Comparison of ENCODE assay signal across 20 cellular contexts in the genomic region with DNA sequence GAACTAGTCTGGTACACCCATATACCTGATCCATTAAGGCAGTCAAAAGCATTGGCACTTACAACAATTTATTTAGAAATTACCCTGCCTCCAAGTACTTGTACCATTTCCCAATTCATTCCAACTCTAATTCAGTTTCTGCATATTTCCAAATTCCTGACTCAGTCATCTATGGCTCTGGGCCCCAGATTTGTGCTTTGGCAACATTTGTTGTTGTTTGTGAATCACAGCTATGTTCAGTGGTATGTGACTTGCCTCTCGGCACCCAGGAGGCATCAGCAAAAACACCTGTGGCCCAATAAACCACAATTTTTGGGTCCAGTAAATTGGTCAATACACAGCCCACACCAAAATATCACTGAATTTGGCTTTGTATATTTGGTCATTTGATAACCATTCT.
A peak's percentile ranks its signal among the peaks of the same experiment; 100 is the strongest.
DNase-seq lines count a peak whose midpoint lies in the region; ATAC-seq and TF ChIP-seq lines count a peak whose summit lies in the region.
"Had no signal": no experiment of that assay in that cellular context is flagged by ENCODE, and none has a peak within 500 bp of the region (broad histone marks: within the 10 kb centered on the region; RNA-seq: fewer than 3 reads in every experiment).

No MANE protein-coding gene starts in this region.

- H3K36me3 ChIP-seq in adipocyte (ENCODE audit: control insufficient read depth, insufficient read depth, low read length, severe bottlenecking) = no peaks in the 10 kb centered on the region
- no peaks in the 10 kb centered on the region for H3K36me3 ChIP-seq in gastrocnemius medialis
- H3K36me3 ChIP-seq: SJSA1 had no signal

- no peak overlapping the region for H3K27ac ChIP-seq in gastrocnemius medialis
- H3K27ac ChIP-seq: HL-60, parathyroid adenoma, SJSA1 had no signal

- no peak for TF ChIP-seq POLR2A in gastrocnemius medialis (IDR thresholded peaks at IDR 0.05)

- ATAC-seq in gastrocnemius medialis (peak; percentile 69 to 84), HG02642 (IDR thresholded peaks at IDR 0.05; ENCODE audit: poor library complexity, unreplicated experiment) (no peak)
- ATAC-seq: CD8-positive, alpha-beta T cell; left lobe of liver; Panc1 had no signal

- intact Hi-C loops in gastrocnemius medialis (cut with DNase I; ENCODE audit: low total_unique reads) = no loop called here

- in situ Hi-C loops in gastrocnemius medialis (cut with MboI; ENCODE audit: low sequenced_read_pairs in 4 of 4) (no loop called here), ACHN (cut with HindIII; ENCODE audit: low pct_ligation_motif_present, low pct_unique_long_range_greater_than_20kb, low sequenced_read_pairs) (no loop called here)

- H3K4me3 ChIP-seq in adipocyte (ENCODE audit: low read length) (no peak overlapping the region), fibroblast of pulmonary artery (replicated peaks; ENCODE audit: low read depth, low read length) (no peak overlapping the region), gastrocnemius medialis (no peak overlapping the region)
- H3K4me3 ChIP-seq: SJSA1 had no signal

- no peak overlapping the region for H3K9ac ChIP-seq in adipocyte (ENCODE audit: low read length)
- H3K9ac ChIP-seq: parathyroid adenoma had no signal

- H3K4me1 ChIP-seq in adipocyte (ENCODE audit: control insufficient read depth, insufficient read depth, low read length) = peaks cover 23% of the 10 kb centered on the region
- H3K4me1 ChIP-seq in gastrocnemius medialis = no peaks in the 10 kb centered on the region
- H3K4me1 ChIP-seq: parathyroid adenoma had no signal

- H3K9me3 ChIP-seq in adipocyte (ENCODE audit: control insufficient read depth, low read length) (no peaks in the 10 kb centered on the region), gastrocnemius medialis (no peaks in the 10 kb centered on the region)
- H3K9me3 ChIP-seq: SJSA1 had no signal

- H3K27me3 ChIP-seq in adipocyte (replicated peaks; ENCODE audit: control insufficient read depth, insufficient read depth, low read length) (no peaks in the 10 kb centered on the region), gastrocnemius medialis (no peaks in the 10 kb centered on the region)
- H3K27me3 ChIP-seq: SJSA1 had no signal

- no peak for TF ChIP-seq CTCF in fibroblast of pulmonary artery (IDR thresholded peaks at IDR 0.05; ENCODE audit: low read length, missing control alignments)
- TF ChIP-seq CTCF in gastrocnemius medialis (IDR thresholded peaks at IDR 0.05 in 4 of 5, conservative IDR thresholded peaks at IDR 0.05 in 1 of 5) = no peak

- DNase-seq in GM03348 (ENCODE audit: low spot score) = peak; percentile 44
- DNase-seq in adipocyte (ENCODE audit: low read depth) = peak; percentile 85
- DNase-seq in fibroblast of pulmonary artery (ENCODE audit: low read depth) = peak; percentile 64
- DNase-seq in gastrocnemius medialis = peak; percentile 18 to 62
- DNase-seq in ACHN = no peak
- DNase-seq in dermis blood vessel endothelial cell = no peak
- DNase-seq: activated CD4-positive, alpha-beta T cell treated with anti-CD3 and anti-CD28 coated beads for 48 hours; activated naive CD4-positive, alpha-beta T cell treated with anti-CD3 and anti-CD28 coated beads for 36 hours; activated T-cell treated with anti-CD3 and anti-CD28 coated beads, Interleukin-2, amount 50 U/mL, for 48 hours; anterior cingulate cortex; CD8-positive, alpha-beta T cell; head of caudate nucleus; NCI-H1417; NCI-H510A treated with DMSO at 0.1 percent for 48 hours had no signal

Comparison
In these comparisons a context has a peak if more than half of its experiments do, and no peak if none do; other contexts are left out.
1. DNase-seq: peak in GM03348 (single experiment), adipocyte (single experiment), fibroblast of pulmonary artery (single experiment) and gastrocnemius medialis (2 of 2); none in ACHN (single experiment) and dermis blood vessel endothelial cell (single experiment).